Comparison of ENCODE assay signal across 1 cellular context in the genomic region with DNA sequence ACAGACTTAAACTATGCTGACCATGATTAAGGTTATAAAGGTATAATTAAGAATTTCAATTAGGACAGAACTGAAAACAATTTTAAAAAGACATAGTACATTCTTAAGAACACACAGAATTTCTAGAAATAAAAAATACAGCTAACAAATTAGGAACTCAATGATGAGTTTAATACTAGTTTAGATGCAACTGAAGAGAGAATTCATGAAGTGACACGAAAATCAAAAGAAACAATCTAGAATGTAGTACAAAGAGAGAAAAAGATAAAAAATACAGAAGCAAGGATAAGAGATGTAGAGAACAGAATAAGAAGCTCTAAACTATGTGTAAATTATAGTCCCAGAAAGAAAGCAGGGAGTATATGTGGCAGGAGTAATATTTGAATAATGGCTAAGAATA.
TF ChIP-seq lines count a peak whose summit lies in the region.

No MANE protein-coding gene starts in this region.

TF ChIP-seq in WTC11, 78 proteins besides CTCF, POLR2A, EP300 and RAD21 (continued from another document):
- TF ChIP-seq, protein P1, sequence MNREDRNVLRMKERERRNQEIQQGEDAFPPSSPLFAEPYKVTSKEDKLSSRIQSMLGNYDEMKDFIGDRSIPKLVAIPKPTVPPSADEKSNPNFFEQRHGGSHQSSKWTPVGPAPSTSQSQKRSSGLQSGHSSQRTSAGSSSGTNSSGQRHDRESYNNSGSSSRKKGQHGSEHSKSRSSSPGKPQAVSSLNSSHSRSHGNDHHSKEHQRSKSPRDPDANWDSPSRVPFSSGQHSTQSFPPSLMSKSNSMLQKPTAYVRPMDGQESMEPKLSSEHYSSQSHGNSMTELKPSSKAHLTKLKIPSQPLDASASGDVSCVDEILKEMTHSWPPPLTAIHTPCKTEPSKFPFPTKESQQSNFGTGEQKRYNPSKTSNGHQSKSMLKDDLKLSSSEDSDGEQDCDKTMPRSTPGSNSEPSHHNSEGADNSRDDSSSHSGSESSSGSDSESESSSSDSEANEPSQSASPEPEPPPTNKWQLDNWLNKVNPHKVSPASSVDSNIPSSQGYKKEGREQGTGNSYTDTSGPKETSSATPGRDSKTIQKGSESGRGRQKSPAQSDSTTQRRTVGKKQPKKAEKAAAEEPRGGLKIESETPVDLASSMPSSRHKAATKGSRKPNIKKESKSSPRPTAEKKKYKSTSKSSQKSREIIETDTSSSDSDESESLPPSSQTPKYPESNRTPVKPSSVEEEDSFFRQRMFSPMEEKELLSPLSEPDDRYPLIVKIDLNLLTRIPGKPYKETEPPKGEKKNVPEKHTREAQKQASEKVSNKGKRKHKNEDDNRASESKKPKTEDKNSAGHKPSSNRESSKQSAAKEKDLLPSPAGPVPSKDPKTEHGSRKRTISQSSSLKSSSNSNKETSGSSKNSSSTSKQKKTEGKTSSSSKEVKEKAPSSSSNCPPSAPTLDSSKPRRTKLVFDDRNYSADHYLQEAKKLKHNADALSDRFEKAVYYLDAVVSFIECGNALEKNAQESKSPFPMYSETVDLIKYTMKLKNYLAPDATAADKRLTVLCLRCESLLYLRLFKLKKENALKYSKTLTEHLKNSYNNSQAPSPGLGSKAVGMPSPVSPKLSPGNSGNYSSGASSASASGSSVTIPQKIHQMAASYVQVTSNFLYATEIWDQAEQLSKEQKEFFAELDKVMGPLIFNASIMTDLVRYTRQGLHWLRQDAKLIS (CRISPR knock-in tag; IDR thresholded peaks at IDR 0.05; ENCODE audit: borderline replicate concordance), result no peak
- TF ChIP-seq NFYB (CRISPR knock-in tag; conservative IDR thresholded peaks at IDR 0.05; ENCODE audit: low read depth), result no peak
- no peak for TF ChIP-seq OVOL2 (CRISPR knock-in tag; IDR thresholded peaks at IDR 0.05; ENCODE audit: borderline replicate concordance)
- TF ChIP-seq JUN (CRISPR knock-in tag; IDR thresholded peaks at IDR 0.05), result no peak
- TF ChIP-seq, protein P2, sequence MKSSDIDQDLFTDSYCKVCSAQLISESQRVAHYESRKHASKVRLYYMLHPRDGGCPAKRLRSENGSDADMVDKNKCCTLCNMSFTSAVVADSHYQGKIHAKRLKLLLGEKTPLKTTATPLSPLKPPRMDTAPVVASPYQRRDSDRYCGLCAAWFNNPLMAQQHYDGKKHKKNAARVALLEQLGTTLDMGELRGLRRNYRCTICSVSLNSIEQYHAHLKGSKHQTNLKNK (CRISPR knock-in tag; IDR thresholded peaks at IDR 0.05), result no peak
- TF ChIP-seq, protein P3, sequence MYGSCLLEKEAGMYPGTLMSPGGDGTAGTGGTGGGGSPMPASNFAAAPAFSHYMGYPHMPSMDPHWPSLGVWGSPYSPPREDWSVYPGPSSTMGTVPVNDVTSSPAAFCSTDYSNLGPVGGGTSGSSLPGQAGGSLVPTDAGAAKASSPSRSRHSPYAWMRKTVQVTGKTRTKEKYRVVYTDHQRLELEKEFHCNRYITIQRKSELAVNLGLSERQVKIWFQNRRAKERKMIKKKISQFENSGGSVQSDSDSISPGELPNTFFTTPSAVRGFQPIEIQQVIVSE (CRISPR knock-in tag; IDR thresholded peaks at IDR 0.05; ENCODE audit: borderline replicate concordance), result no peak
- TF ChIP-seq, protein P4, sequence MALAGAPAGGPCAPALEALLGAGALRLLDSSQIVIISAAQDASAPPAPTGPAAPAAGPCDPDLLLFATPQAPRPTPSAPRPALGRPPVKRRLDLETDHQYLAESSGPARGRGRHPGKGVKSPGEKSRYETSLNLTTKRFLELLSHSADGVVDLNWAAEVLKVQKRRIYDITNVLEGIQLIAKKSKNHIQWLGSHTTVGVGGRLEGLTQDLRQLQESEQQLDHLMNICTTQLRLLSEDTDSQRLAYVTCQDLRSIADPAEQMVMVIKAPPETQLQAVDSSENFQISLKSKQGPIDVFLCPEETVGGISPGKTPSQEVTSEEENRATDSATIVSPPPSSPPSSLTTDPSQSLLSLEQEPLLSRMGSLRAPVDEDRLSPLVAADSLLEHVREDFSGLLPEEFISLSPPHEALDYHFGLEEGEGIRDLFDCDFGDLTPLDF (CRISPR knock-in tag; IDR thresholded peaks at IDR 0.05), result no peak
